8 cellular contexts compared by ENCODE assay signal in genomic region chr5:149990518-149991376, GRCh38. TPM values are rescaled to one million over a fixed set of nuclear protein-coding genes. Genes with fewer than 3 reads are reported as not detected.
A peak's percentile ranks its signal among the peaks of the same experiment; 100 is the strongest.
DNase-seq lines count a peak whose midpoint lies in the region; ATAC-seq, FAIRE-seq and TF ChIP-seq lines count a peak whose summit lies in the region.

No MANE protein-coding gene starts in this region.

- FAIRE-seq in bronchial epithelial cell (lab: Jason Lieb, UNC) = no peak
- FAIRE-seq in keratinocyte (lab: Jason Lieb, UNC) = peak; percentile 44

- no peak overlapping the region for H3K9ac ChIP-seq in keratinocyte (ENCODE audit: control insufficient read depth, extremely low read depth, insufficient read depth, low read length)

- H3K79me2 ChIP-seq in keratinocyte (ENCODE audit: control insufficient read depth, insufficient read depth, low read length) = no peaks in the 10 kb centered on the region

- DNase-seq in NCI-H2196 (lab: John Stamatoyannopoulos, UW; ENCODE audit: unreplicated experiment) (peak; percentile 78), bronchial epithelial cell (ENCODE audit: low read depth) (peak; percentile 71), keratinocyte (ENCODE audit: low read depth, low spot score) (peak; percentile 50)
- peak; percentile 64 for DNase-seq in stimulated activated CD4-positive, alpha-beta T cell treated with anti-CD3 and anti-CD28 coated beads, Interleukin-2, amount 100 ng/mL, for 4 hours (ENCODE audit: low read depth)

- no peaks in the 10 kb centered on the region for H4K20me1 ChIP-seq in keratinocyte (ENCODE audit: control insufficient read depth, extremely low read depth, insufficient read depth, low read length)

- H3K27ac ChIP-seq in keratinocyte (ENCODE audit: control insufficient read depth, insufficient read depth, low read length) = no peak overlapping the region

- H3K4me3 ChIP-seq in GM12875 (ENCODE audit: low read depth, low read length) (no peak overlapping the region), WI38 (ENCODE audit: low read depth, low read length) (no peak overlapping the region), bronchial epithelial cell (ENCODE audit: low read depth, low read length) (no peak overlapping the region), keratinocyte (ENCODE audit: control insufficient read depth in 2 of 3, extremely low read depth in 1 of 3, insufficient read depth in 2 of 3, low read depth in 1 of 3, low read length in 3 of 3) (no peak overlapping the region)

- TF ChIP-seq CTCF in GM12875 (IDR thresholded peaks at IDR 0.05; ENCODE audit: borderline replicate concordance, insufficient read depth, low read depth, low read length) (peak; percentile 81), WI38 (IDR thresholded peaks at IDR 0.05; ENCODE audit: low read depth, low read length) (peak; percentile 85), bronchial epithelial cell (IDR thresholded peaks at IDR 0.05; ENCODE audit: insufficient read depth, low read length, severe bottlenecking) (peak; percentile 80), keratinocyte (optimal IDR thresholded peaks at IDR 0.05 in 1 of 3, IDR thresholded peaks at IDR 0.05 in 1 of 3, conservative IDR thresholded peaks at IDR 0.05 in 1 of 3; ENCODE audit: extremely low read depth in 1 of 3, insufficient read depth in 2 of 3, low read length in 3 of 3) (peak; percentile 78 to 91 (median 87))

- H3K36me3 ChIP-seq in bronchial epithelial cell (ENCODE audit: control insufficient read depth, insufficient read depth, low read length) = peaks cover 4% of the 10 kb centered on the region
- peaks cover 7% of the 10 kb centered on the region in 2 experiments for H3K36me3 ChIP-seq in keratinocyte (ENCODE audit: control insufficient read depth in 2 of 2, extremely low read depth in 1 of 2, insufficient read depth in 2 of 2, low read length in 2 of 2)

- no peaks in the 10 kb centered on the region for H3K9me3 ChIP-seq in keratinocyte (ENCODE audit: control insufficient read depth, low read depth, low read length)

- ATAC-seq in HG03039 (IDR thresholded peaks at IDR 0.05; ENCODE audit: unreplicated experiment) (peak; percentile 72), GM19328 (IDR thresholded peaks at IDR 0.05; ENCODE audit: unreplicated experiment) (no peak)

- no peaks in the 10 kb centered on the region for H3K9me1 ChIP-seq in keratinocyte (ENCODE audit: control insufficient read depth, extremely low read depth, insufficient read depth, low read length)

- H3K4me2 ChIP-seq in keratinocyte (ENCODE audit: control insufficient read depth, extremely low read depth, insufficient read depth, low read depth, low read length) = no peak overlapping the region

- no peak overlapping the region for H2AFZ ChIP-seq in keratinocyte (ENCODE audit: control insufficient read depth, low read length)

- H3K27me3 ChIP-seq in bronchial epithelial cell (ENCODE audit: control insufficient read depth, insufficient read depth, low read length) (no peaks in the 10 kb centered on the region), keratinocyte (ENCODE audit: control insufficient read depth, extremely low read depth, insufficient read depth, low read length) (no peaks in the 10 kb centered on the region)

- dilution Hi-C loops in keratinocyte (cut with MboI; ENCODE audit: extremely low pct_ligation_motif_present, low sequenced_read_pairs) = no loop called here

- peaks cover 3% of the 10 kb centered on the region for H3K4me1 ChIP-seq in keratinocyte (ENCODE audit: control insufficient read depth, extremely low read depth, insufficient read depth, low read length)

RNA-seq across cellular contexts. Expression of gene TIGD6, which starts 9.7 kb away (rescaled TPM):
- total RNA-seq in bronchial epithelial cell = 5.8 and 6.8 TPM in 2 replicates
- polyA plus RNA-seq in keratinocyte = 3.9 to 4.1 TPM (median 4.1 TPM) in 3 replicates
- polyA plus RNA-seq in keratinocyte (2011; ENCODE audit: low read depth) = 1.5 TPM
- 3.1 and 4.7 TPM in 2 replicates for polyA plus RNA-seq in keratinocyte (2011; cell fraction: cytosol; rRNA removed)
- polyA plus RNA-seq in keratinocyte (2011; cell fraction: nucleus; rRNA removed) = 4.1 and 5.3 TPM in 2 replicates
- polyA plus RNA-seq in keratinocyte (2012; ENCODE audit: low replicate concordance) = 3.0 and 3.2 TPM in 2 replicates
- polyA minus RNA-seq in keratinocyte = 6.5 to 10.5 TPM (median 8.9 TPM) in 3 replicates
- polyA minus RNA-seq in keratinocyte (2011; cell fraction: cytosol; rRNA and poly(A)+ RNA removed) = 3.8 TPM
- 2.2 and 5.0 TPM in 2 replicates for polyA minus RNA-seq in keratinocyte (2011; cell fraction: nucleus; rRNA and poly(A)+ RNA removed)

RNA-seq across cellular contexts. Expression of gene HMGXB3, which starts 9.8 kb away (rescaled TPM):
- 21.9 and 22.9 TPM in 2 replicates for total RNA-seq in bronchial epithelial cell
- 37.8 to 39.4 TPM (median 38.6 TPM) in 3 replicates for polyA plus RNA-seq in keratinocyte
- 19.4 TPM for polyA plus RNA-seq in keratinocyte (2011; ENCODE audit: low read depth)
- 29.2 and 29.7 TPM in 2 replicates for polyA plus RNA-seq in keratinocyte (2011; cell fraction: cytosol; rRNA removed)
- 89.4 and 108 TPM in 2 replicates for polyA plus RNA-seq in keratinocyte (2011; cell fraction: nucleus; rRNA removed)
- polyA plus RNA-seq in keratinocyte (2012; ENCODE audit: low replicate concordance) = 16.1 and 27.2 TPM in 2 replicates
- 64.6 to 78.4 TPM (median 68.0 TPM) in 3 replicates for polyA minus RNA-seq in keratinocyte
- polyA minus RNA-seq in keratinocyte (2011; cell fraction: cytosol; rRNA and poly(A)+ RNA removed) = 41.6 TPM
- 56.6 and 84.9 TPM in 2 replicates for polyA minus RNA-seq in keratinocyte (2011; cell fraction: nucleus; rRNA and poly(A)+ RNA removed)

RNA-seq across cellular contexts. Expression of gene SLC26A2, which starts 30.2 kb away (rescaled TPM):
- 1.8 TPM in 2 replicates for total RNA-seq in bronchial epithelial cell
- polyA plus RNA-seq in keratinocyte = 7.3 to 10.3 TPM (median 8.0 TPM) in 3 replicates
- polyA plus RNA-seq in keratinocyte (2011; ENCODE audit: low read depth) = 1.5 TPM
- 1.9 and 3.7 TPM in 2 replicates for polyA plus RNA-seq in keratinocyte (2011; cell fraction: cytosol; rRNA removed)
- polyA plus RNA-seq in keratinocyte (2011; cell fraction: nucleus; rRNA removed) = 11.8 and 15.5 TPM in 2 replicates
- polyA plus RNA-seq in keratinocyte (2012; ENCODE audit: low replicate concordance) = 1.8 and 7.1 TPM in 2 replicates
- polyA minus RNA-seq in keratinocyte = 7.9 to 33.5 TPM (median 31.6 TPM) in 3 replicates
- polyA minus RNA-seq in keratinocyte (2011; cell fraction: cytosol; rRNA and poly(A)+ RNA removed) = 7.3 TPM
- 27.9 and 40.2 TPM in 2 replicates for polyA minus RNA-seq in keratinocyte (2011; cell fraction: nucleus; rRNA and poly(A)+ RNA removed)

RNA-seq across cellular contexts. Expression of gene PDE6A, which starts 46.2 kb away (rescaled TPM):
- total RNA-seq in bronchial epithelial cell = not detected in 2 replicates
- 0.03 to 0.05 TPM (median 0.03 TPM) in 3 replicates for polyA plus RNA-seq in keratinocyte
- polyA plus RNA-seq in keratinocyte (2011; ENCODE audit: low read depth) = not detected
- 0.05 TPM in 1 of 2 replicates, not detected in the other for polyA plus RNA-seq in keratinocyte (2011; cell fraction: cytosol; rRNA removed)
- polyA plus RNA-seq in keratinocyte (2011; cell fraction: nucleus; rRNA removed) = 0.03 and 0.05 TPM in 2 replicates
- 0.03 and 0.14 TPM in 2 replicates for polyA plus RNA-seq in keratinocyte (2012; ENCODE audit: low replicate concordance)
- polyA minus RNA-seq in keratinocyte = not detected in 3 replicates
- not detected for polyA minus RNA-seq in keratinocyte (2011; cell fraction: cytosol; rRNA and poly(A)+ RNA removed)
- not detected in 2 replicates for polyA minus RNA-seq in keratinocyte (2011; cell fraction: nucleus; rRNA and poly(A)+ RNA removed)
